In the genomic region with DNA sequence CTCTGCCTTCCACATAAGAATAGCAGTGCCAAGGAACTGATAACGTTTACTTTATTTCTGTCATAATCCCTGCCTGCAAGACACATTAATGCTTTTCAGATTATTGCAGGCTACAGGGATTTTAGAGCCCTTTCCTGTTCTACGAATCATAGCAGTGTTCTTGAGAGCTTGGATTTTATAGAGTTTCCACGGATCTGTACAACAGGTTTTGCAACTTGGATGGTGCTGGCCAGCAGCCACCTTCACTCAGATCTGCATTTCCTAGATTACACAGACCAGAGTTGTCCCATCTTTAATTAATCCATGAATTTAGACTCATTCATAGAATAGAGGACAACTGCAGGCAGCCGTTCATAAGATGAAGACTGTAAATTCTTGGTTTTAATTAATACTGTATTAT, we compare ENCODE assay signal across 20 cellular contexts. TPM values are rescaled to one million over a fixed set of nuclear protein-coding genes. Genes with fewer than 3 reads are reported as not detected.
A peak's percentile ranks its signal among the peaks of the same experiment; 100 is the strongest.
DNase-seq lines count a peak whose midpoint lies in the region; ATAC-seq and TF ChIP-seq lines count a peak whose summit lies in the region.
"Had no signal": no experiment of that assay in that cellular context is flagged by ENCODE, and none has a peak within 500 bp of the region (broad histone marks: within the 10 kb centered on the region; RNA-seq: fewer than 3 reads in every experiment).

No MANE protein-coding gene starts in this region.

- peak overlapping the region; percentile 49 for H3K27ac ChIP-seq in 22Rv1
- H3K27ac ChIP-seq: esophagus squamous epithelium, heart left ventricle, psoas muscle, SK-N-MC, suprapubic skin had no signal

- peak; percentile 68 for DNase-seq in HT-29 (ENCODE audit: low spot score)
- DNase-seq in T47D (ENCODE audit: low read depth in 1 of 2, low spot score in 1 of 2), result peak; percentile 41 to 75
- peak; percentile 31 to 52 for DNase-seq in left colon
- DNase-seq in AG20443 (ENCODE audit: low spot score), result no peak
- no peak for DNase-seq in NCI-H524 treated with DMSO at 0.1 percent for 48 hours (lab: John Stamatoyannopoulos, UW)
- DNase-seq: activated CD4-positive, alpha-beta T cell treated with anti-CD3 and anti-CD28 coated beads for 36 hours; activated CD8-positive, alpha-beta memory T cell treated with anti-CD3 and anti-CD28 coated beads, Interleukin-2, amount 10 ng/mL, durations not matched to agents 7 days and 5 days; DMS79 treated with DMSO at 0.1 percent for 48 hours; dorsolateral prefrontal cortex; esophagus squamous epithelium; heart left ventricle; NCI-H1105; NCI-H2171; nephron progenitor cell; psoas muscle had no signal

- TF ChIP-seq CTCF in 22Rv1 (IDR thresholded peaks at IDR 0.05), result no peak

- intact Hi-C loops in left colon (cut with DNase I, micrococcal nuclease), result no loop called here

- in situ Hi-C loops in T47D (cut with HindIII; ENCODE audit: low pct_unique_long_range_greater_than_20kb, low sequenced_read_pairs), result no loop called here

- ATAC-seq in left colon (peak; percentile 94), GM21381 (IDR thresholded peaks at IDR 0.05; ENCODE audit: unreplicated experiment) (no peak), HG02623 (IDR thresholded peaks at IDR 0.05; ENCODE audit: unreplicated experiment) (no peak)
- ATAC-seq: activated CD4-positive, alpha-beta T cell treated with anti-CD3 and anti-CD28 coated beads for 36 hours; activated CD8-positive, alpha-beta memory T cell treated with anti-CD3 and anti-CD28 coated beads, Interleukin-2, amount 10 ng/mL, durations not matched to agents 7 days and 5 days; heart left ventricle; psoas muscle had no signal

RNA-seq across cellular contexts. Expression of gene SLC12A2, which starts 38.1 kb away (rescaled TPM):
- 359 and 396 TPM in 2 replicates for total RNA-seq in HT-29 (2014; rRNA removed; shearing (Covaris generic))
- 100 to 1,000 TPM; 131 to 160 TPM for total RNA-seq in left colon

Comparison
In these comparisons a context has a peak if more than half of its experiments do, and no peak if none do; other contexts are left out.
1. DNase-seq: peak in HT-29 (single experiment), T47D (2 of 2) and left colon (2 of 2); none in AG20443 (single experiment) and NCI-H524 treated with DMSO at 0.1 percent for 48 hours (single experiment).